16 cellular contexts compared by ENCODE assay signal in genomic region chr11:93487032-93487483, GRCh38. TPM values are rescaled to one million over a fixed set of nuclear protein-coding genes. Genes with fewer than 3 reads are reported as not detected.
DNase-seq lines count a peak whose midpoint lies in the region; ATAC-seq and TF ChIP-seq lines count a peak whose summit lies in the region.
"Had no signal": no experiment of that assay in that cellular context is flagged by ENCODE, and none has a peak within 500 bp of the region (broad histone marks: within the 10 kb centered on the region; RNA-seq: fewer than 3 reads in every experiment).

No MANE protein-coding gene starts in this region.

- no peaks in the 10 kb centered on the region for H3K27me3 Mint-ChIP-seq in T-helper 17 cell
- H3K27me3 Mint-ChIP-seq: activated CD4-positive, alpha-beta T cell treated with anti-CD3 and anti-CD28 coated beads, Interleukin-2, amount 10 ng/mL, durations not matched to agents 7 days and 5 days; activated T-helper 17 cell treated with anti-CD3 and anti-CD28 coated beads, Interleukin-2, amount 50 U/mL, for 72 hours; naive B cell had no signal

- no peaks in the 10 kb centered on the region for H3K27me3 ChIP-seq in BE2C
- no peaks in the 10 kb centered on the region for H3K27me3 ChIP-seq in right cardiac atrium (ENCODE audit: control insufficient read depth, insufficient read depth)

- H3K4me3 ChIP-seq in BE2C (ENCODE audit: low read depth, low read length) (no peak overlapping the region), right cardiac atrium (ENCODE audit: low read length) (no peak overlapping the region)

- no peak for TF ChIP-seq CTCF in BE2C (IDR thresholded peaks at IDR 0.05; ENCODE audit: low read depth, low read length)

- peaks cover 5% of the 10 kb centered on the region for H3K4me1 Mint-ChIP-seq in T-helper 17 cell
- H3K4me1 Mint-ChIP-seq: activated CD4-positive, alpha-beta T cell treated with anti-CD3 and anti-CD28 coated beads, Interleukin-2, amount 10 ng/mL, durations not matched to agents 7 days and 5 days had no signal

- peak; percentile 31 to 57 for ATAC-seq in right cardiac atrium
- ATAC-seq in T-helper 17 cell: no peak
- ATAC-seq: activated T-helper 17 cell treated with anti-CD3 and anti-CD28 coated beads, Interleukin-2, amount 50 U/mL, for 72 hours; stimulated activated naive CD8-positive, alpha-beta T cell treated with anti-CD3 and anti-CD28 coated beads, Interleukin-15, Interleukin-2, amounts not matched to agents 100 U/mL and 50 U/mL, for 24 hours had no signal

- H3K9me3 ChIP-seq in BE2C (no peaks in the 10 kb centered on the region), right cardiac atrium (ENCODE audit: control insufficient read depth, low read length) (no peaks in the 10 kb centered on the region), T-helper 17 cell (ENCODE audit: control insufficient read depth, low read length, poor library complexity, severe bottlenecking) (no peaks in the 10 kb centered on the region)

- H3K4me1 ChIP-seq in BE2C (peaks cover 19% of the 10 kb centered on the region), right cardiac atrium (ENCODE audit: control insufficient read depth, insufficient read depth, low read length) (no peaks in the 10 kb centered on the region)

- H3K27ac Mint-ChIP-seq in T-helper 17 cell: no peak overlapping the region
- H3K27ac Mint-ChIP-seq: activated CD4-positive, alpha-beta T cell treated with anti-CD3 and anti-CD28 coated beads, Interleukin-2, amount 10 ng/mL, durations not matched to agents 7 days and 5 days; activated T-helper 17 cell treated with anti-CD3 and anti-CD28 coated beads, Interleukin-2, amount 50 U/mL, for 72 hours; naive B cell; T-helper 1 cell treated with Interleukin-12 subunit alpha and Interleukin-12 subunit beta and Interleukin-4 antibody, amounts not matched to agents 30 μg/mL and 1 μg/mL, for 36 hours had no signal

- DNase-seq in BE2C (peak; percentile 25), MV-4-11 (lab: John Stamatoyannopoulos, UW) (peak; percentile 81), NCI-H69 (lab: John Stamatoyannopoulos, UW) (peak; percentile 81), right cardiac atrium (no peak), HCEC 1CT (no peak), T-helper 17 cell (no peak), activated gamma-delta T cell treated with Interleukin-2 at 50 U/mL for 16 hours (no peak)
- DNase-seq in activated CD4-positive, alpha-beta T cell treated with anti-CD3 and anti-CD28 coated beads, Interleukin-2, amount 50 U/mL, for 4 hours: no peak
- DNase-seq: activated CD4-positive, alpha-beta T cell treated with anti-CD3 and anti-CD28 coated beads, Interleukin-2, amount 10 ng/mL, durations not matched to agents 7 days and 5 days; DND-41; naive B cell; stimulated activated CD4-positive, alpha-beta T cell treated with anti-CD3 and anti-CD28 coated beads, Interleukin-4, amount 100 ng/mL, for 4 hours; stimulated activated naive CD8-positive, alpha-beta T cell treated with anti-CD3 and anti-CD28 coated beads, Interleukin-15, Interleukin-2, amounts not matched to agents 100 U/mL and 50 U/mL, for 24 hours had no signal

- peaks cover 19% of the 10 kb centered on the region for H3K36me3 ChIP-seq in BE2C

- intact Hi-C loops in right cardiac atrium (cut with DNase I): loop anchor here in 1 of 4 donors (10.0 kb wide), 1 partner anchor 58 kb away; the partner anchor contains the start of gene SMCO4

- no peak overlapping the region for H3K27ac ChIP-seq in right cardiac atrium (ENCODE audit: low read length)
- H3K27ac ChIP-seq: HL-60 had no signal

- peaks cover 3% of the 10 kb centered on the region for H3K36me3 Mint-ChIP-seq in T-helper 17 cell (ENCODE audit: low read depth)
- H3K36me3 Mint-ChIP-seq: naive B cell had no signal

- no peak overlapping the region for H3K4me3 Mint-ChIP-seq in T-helper 17 cell
- H3K4me3 Mint-ChIP-seq: activated CD4-positive, alpha-beta T cell treated with anti-CD3 and anti-CD28 coated beads, Interleukin-2, amount 10 ng/mL, durations not matched to agents 7 days and 5 days; activated T-helper 17 cell treated with anti-CD3 and anti-CD28 coated beads, Interleukin-2, amount 50 U/mL, for 72 hours; naive B cell; T-helper 1 cell treated with Interleukin-12 subunit alpha and Interleukin-12 subunit beta and Interleukin-4 antibody, amounts not matched to agents 30 μg/mL and 1 μg/mL, for 36 hours had no signal

- 53% methylated on average over 7 of the region's 7 CpGs for WGBS in right cardiac atrium

RNA-seq across cellular contexts. Expression of gene SMCO4, which starts 56.1 kb away (rescaled TPM):
- polyA plus RNA-seq in BE2C (2012; ENCODE audit: insufficient read depth, insufficient read length, low read depth): 83.5 TPM
- total RNA-seq in right cardiac atrium (10 to 100 TPM; 31.8 to 95.6 (median 59.8) TPM), T-helper 17 cell (1 to 10 TPM; 6.6 to 8.9 TPM)
- polyA plus RNA-seq in right cardiac atrium: 69.9 TPM

Comparison
In these comparisons a context has a peak if more than half of its experiments do, and no peak if none do; other contexts are left out.
1. DNase-seq: peak in BE2C (single experiment), MV-4-11 (single experiment) and NCI-H69 (single experiment); none in right cardiac atrium (0 of 3), HCEC 1CT (single experiment), T-helper 17 cell (0 of 3), activated gamma-delta T cell treated with Interleukin-2 at 50 U/mL for 16 hours (single experiment) and activated CD4-positive, alpha-beta T cell treated with anti-CD3 and anti-CD28 coated beads, Interleukin-2, amount 50 U/mL, for 4 hours (0 of 2).